ENCODE assay signal across 11 cellular contexts in the genomic region with DNA sequence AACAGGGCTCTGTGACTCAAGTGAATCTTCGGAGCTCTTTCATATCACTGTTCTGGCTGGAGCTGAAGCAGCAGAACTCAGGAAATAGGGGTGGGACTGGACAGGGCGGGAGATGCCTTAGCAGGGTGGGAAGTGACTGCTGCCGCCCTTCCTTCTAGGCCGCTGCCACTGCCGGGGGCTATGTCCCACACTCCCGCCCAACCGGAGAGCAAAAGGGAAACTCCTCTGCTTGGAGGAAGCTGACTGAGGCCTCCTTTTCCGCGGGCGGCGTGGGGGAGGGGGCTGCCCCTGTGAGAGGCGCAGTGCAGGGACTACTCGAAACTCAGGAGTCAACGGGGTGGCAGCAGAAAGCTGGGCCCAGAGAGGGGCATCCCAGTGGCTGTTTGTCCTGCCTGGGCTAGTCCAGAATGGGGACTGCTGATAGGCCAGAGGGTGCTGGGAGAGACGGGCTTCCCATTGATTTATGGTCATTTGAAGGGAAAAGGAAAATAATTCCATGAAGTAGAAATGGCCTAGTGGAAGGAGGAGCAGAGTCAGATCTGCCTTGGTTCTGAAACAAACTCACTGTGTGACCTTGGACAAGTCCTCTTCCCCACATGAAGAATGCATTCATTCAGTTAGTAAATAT. TPM values are rescaled to one million over a fixed set of nuclear protein-coding genes. Genes with fewer than 3 reads are reported as not detected.
A peak's percentile ranks its signal among the peaks of the same experiment; 100 is the strongest.
DNase-seq lines count a peak whose midpoint lies in the region; ATAC-seq, FAIRE-seq and TF ChIP-seq lines count a peak whose summit lies in the region.
"Had no signal": no experiment of that assay in that cellular context is flagged by ENCODE, and none has a peak within 500 bp of the region (broad histone marks: within the 10 kb centered on the region; RNA-seq: fewer than 3 reads in every experiment).

No MANE protein-coding gene starts in this region.

- in situ Hi-C loops in HepG2 (cut with HindIII; ENCODE audit: extremely low pct_ligation_motif_present, low pct_unique_long_range_greater_than_20kb), result no loop called here

- H3K4me1 Mint-ChIP-seq in activated naive CD8-positive, alpha-beta T cell treated with anti-CD3 and anti-CD28 coated beads, Interleukin-2, amount 50 U/mL, for 24 hours, result peaks cover 27% of the 10 kb centered on the region

- no peaks in the 10 kb centered on the region for H4K20me1 ChIP-seq in HepG2 (ENCODE audit: insufficient read depth, low read length)

- H3K36me3 Mint-ChIP-seq in activated naive CD8-positive, alpha-beta T cell treated with anti-CD3 and anti-CD28 coated beads, Interleukin-2, amount 50 U/mL, for 24 hours (ENCODE audit: low read depth), result no peaks in the 10 kb centered on the region

- no peak overlapping the region for H3K27ac Mint-ChIP-seq in activated naive CD8-positive, alpha-beta T cell treated with anti-CD3 and anti-CD28 coated beads, Interleukin-2, amount 50 U/mL, for 24 hours

- no peaks in the 10 kb centered on the region for H3K9me3 Mint-ChIP-seq in activated naive CD8-positive, alpha-beta T cell treated with anti-CD3 and anti-CD28 coated beads, Interleukin-2, amount 50 U/mL, for 24 hours

- no peaks in the 10 kb centered on the region for H3K79me2 ChIP-seq in HepG2 (ENCODE audit: insufficient read depth, low read length)

- no peak for FAIRE-seq in HepG2 (lab: Jason Lieb, UNC)

- BruUV-seq in HepG2 (replicated peaks; lab: Mats Ljungman, UMichigan), result no TSS peak

- TF ChIP-seq CTCF in liver (IDR thresholded peaks at IDR 0.05; ENCODE audit: low read depth, low read length, missing input control) (no peak), HepG2 (CRISPR knock-in tag; IDR thresholded peaks at IDR 0.05) (no peak), right lobe of liver (IDR thresholded peaks at IDR 0.05) (no peak)

- no peak for TF ChIP-seq POLR2A in HepG2 (IDR thresholded peaks at IDR 0.05; ENCODE audit: insufficient read depth in 1 of 2, low read depth in 2 of 2, low read length in 2 of 2)
- no peak for TF ChIP-seq POLR2A in right lobe of liver (IDR thresholded peaks at IDR 0.05)

- H3K4me3 ChIP-seq in liver (ENCODE audit: low read depth in 1 of 3, low read length in 3 of 3) (no peak overlapping the region), HepG2 (replicated peaks in 1 of 3; ENCODE audit: insufficient read depth in 1 of 3, low read depth in 2 of 3, low read length in 3 of 3) (no peak overlapping the region), right lobe of liver (no peak overlapping the region), aorta (ENCODE audit: low read length in 2 of 2) (no peak overlapping the region)

- WGBS in liver, result 74% methylated on average over 15 of the region's 15 CpGs
- 14% methylated on average over 1 of the region's 15 CpGs for WGBS in HepG2 (ENCODE audit: low lambda C conversion rate)
- WGBS in right lobe of liver (ENCODE audit: insufficient coverage, low coverage, low lambda C conversion rate, missing lambda C conversion rate), result 0% methylated on average over 1 of the region's 15 CpGs
- WGBS in aorta, 2 donors, result 79 to 85% methylated on average over 15 of the region's 15 CpGs

- CTCF ChIA-PET in HepG2 (lab: Yijun Ruan, JAX; ENCODE audit: low intra/inter-chr PET ratio, low total read pairs), result no interaction called here

- no peak overlapping the region for H3K9ac ChIP-seq in liver (ENCODE audit: low read depth in 1 of 2, low read length in 2 of 2)
- H3K9ac ChIP-seq in HepG2 (ENCODE audit: insufficient read depth, low read depth, low read length), result no peak overlapping the region

- POLR2A ChIA-PET in HepG2 (lab: Yijun Ruan, JAX), result no interaction called here

- H3K9me3 ChIP-seq in liver (ENCODE audit: control insufficient read depth in 4 of 4, low read length in 3 of 4) (no peaks in the 10 kb centered on the region), HepG2 (ENCODE audit: low read length) (no peaks in the 10 kb centered on the region), right lobe of liver (no peaks in the 10 kb centered on the region), aorta (ENCODE audit: control insufficient read depth, low read length) (no peaks in the 10 kb centered on the region)

- H3K4me1 ChIP-seq in liver (ENCODE audit: control insufficient read depth in 4 of 4, insufficient read depth in 4 of 4, low read length in 3 of 4) (peaks cover 0 to 7% (median 0%) of the 10 kb centered on the region in 4 donors), HepG2 (ENCODE audit: insufficient read depth, low read length) (no peaks in the 10 kb centered on the region), right lobe of liver (no peaks in the 10 kb centered on the region), aorta (ENCODE audit: control insufficient read depth in 1 of 2, insufficient read depth in 2 of 2, low read length in 2 of 2) (no peaks in the 10 kb centered on the region)

- ATAC-seq in HepG2 (no peak), right lobe of liver (peak; percentile 66 to 80 (median 77)), aorta (ENCODE audit: low FRiP score) (no peak), GM18873 (IDR thresholded peaks at IDR 0.05; ENCODE audit: low FRiP score, unreplicated experiment) (no peak)
- peak; percentile 35 for ATAC-seq in activated naive CD8-positive, alpha-beta T cell treated with anti-CD3 and anti-CD28 coated beads, Interleukin-2, amount 50 U/mL, for 24 hours

- intact Hi-C loops in HepG2 (cut with micrococcal nuclease; ENCODE audit: unreplicated experiment) (no loop called here), right lobe of liver (cut with DNase I) (no loop called here), aorta (cut with DNase I) (no loop called here)

- no peaks in the 10 kb centered on the region for H3K27me3 ChIP-seq in liver (ENCODE audit: control insufficient read depth in 4 of 4, insufficient read depth in 4 of 4, low read length in 3 of 4)
- no peaks in the 10 kb centered on the region for H3K27me3 ChIP-seq in HepG2 (ENCODE audit: control insufficient read depth in 1 of 2, insufficient read depth in 2 of 2, low read length in 2 of 2)
- no peaks in the 10 kb centered on the region for H3K27me3 ChIP-seq in right lobe of liver
- no peaks in the 10 kb centered on the region for H3K27me3 ChIP-seq in aorta (ENCODE audit: control insufficient read depth in 1 of 2, insufficient read depth in 2 of 2, low read length in 1 of 2)

- TF ChIP-seq RAD21 in liver (IDR thresholded peaks at IDR 0.05), result no peak
- TF ChIP-seq RAD21 in HepG2 (CRISPR knock-in tag; IDR thresholded peaks at IDR 0.05), result no peak

- H3K27ac ChIP-seq in liver (ENCODE audit: low read depth in 1 of 2, low read length in 2 of 2) (no peak overlapping the region), HepG2 (ENCODE audit: extremely low read length, insufficient read depth, low read length) (no peak overlapping the region), right lobe of liver (no peak overlapping the region), aorta (ENCODE audit: low read depth in 1 of 2, low read length in 2 of 2) (no peak overlapping the region)
- H3K27ac ChIP-seq: RWPE1 had no signal

- DNase-seq in HepG2 (ENCODE audit: low spot score) (no peak), right lobe of liver (peak; percentile 55 to 77 (median 76)), aorta (peak; percentile 82 to 83), NCI-H128 (lab: John Stamatoyannopoulos, UW; ENCODE audit: unreplicated experiment) (no peak), D341Med (ENCODE audit: low spot score) (no peak)
- peak; percentile 40 for DNase-seq in activated naive CD8-positive, alpha-beta T cell treated with anti-CD3 and anti-CD28 coated beads, Interleukin-2, amount 50 U/mL, for 24 hours
- DNase-seq: activated CD4-positive, CD25-positive, alpha-beta regulatory T cell treated with anti-CD3 and anti-CD28 coated beads, Interleukin-2, amount 50 U/mL, for 72 hours; NCI-H1694 treated with DMSO at 0.1 percent for 48 hours had no signal

- no peak overlapping the region for H2AFZ ChIP-seq in HepG2 (ENCODE audit: low read length)

- H3K4me3 Mint-ChIP-seq in activated naive CD8-positive, alpha-beta T cell treated with anti-CD3 and anti-CD28 coated beads, Interleukin-2, amount 50 U/mL, for 24 hours, result no peak overlapping the region

- TF ChIP-seq EP300 in HepG2 (IDR thresholded peaks at IDR 0.05; ENCODE audit: low read depth in 2 of 2, low read length in 2 of 2) (no peak), HepG2 (CRISPR knock-in tag; IDR thresholded peaks at IDR 0.05; ENCODE audit: borderline replicate concordance) (no peak)

- peaks cover 14% of the 10 kb centered on the region for H3K27me3 Mint-ChIP-seq in activated naive CD8-positive, alpha-beta T cell treated with anti-CD3 and anti-CD28 coated beads, Interleukin-2, amount 50 U/mL, for 24 hours

- H3K4me2 ChIP-seq in HepG2 (ENCODE audit: low read depth, low read length), result no peak overlapping the region

- H3K36me3 ChIP-seq in liver (ENCODE audit: control insufficient read depth in 4 of 4, insufficient read depth in 3 of 4, low read depth in 1 of 4, low read length in 3 of 4) (no peaks in the 10 kb centered on the region), HepG2 (replicated peaks in 1 of 2; ENCODE audit: control insufficient read depth in 1 of 2, insufficient read depth in 2 of 2, low read length in 2 of 2) (no peaks in the 10 kb centered on the region), right lobe of liver (no peaks in the 10 kb centered on the region), aorta (ENCODE audit: control insufficient read depth in 1 of 2, insufficient read depth in 2 of 2, low read length in 1 of 2) (no peaks in the 10 kb centered on the region)

RNA-seq across cellular contexts. Expression of a gene that starts 36.9 kb away (rescaled TPM):
- total RNA-seq in liver (10 to 100 TPM in 1 of 2 donors, 1 to 10 TPM in 1; 9.8 to 10.7 TPM), HepG2 (2016; rRNA removed; fragmentation: Illumina TruSeq; extraction: Trizol) (0.02 TPM in 1 of 2 replicates, not detected in the other), right lobe of liver (10 to 100 TPM in 1 of 6 experiments, 1 to 10 TPM in 5; 6.6 to 11.5 (median 7.6) TPM), aorta (10 to 100 TPM; 11.8 to 17.9 TPM)
- polyA plus RNA-seq in liver (1 to 10 TPM; 1.8 to 6.9 TPM), HepG2 (2011; rRNA removed) (0.09 and 0.10 TPM in 2 replicates), aorta (1 to 10 TPM; 1.9 to 3.3 TPM)
- not detected in 2 replicates for total RNA-seq in HepG2 (2016; cell fraction: cytosol; rRNA removed; fragmentation: Illumina TruSeq; extraction: Trizol; ENCODE audit: low read depth)
- not detected in 2 replicates for total RNA-seq in HepG2 (2016; cell fraction: insoluble cytoplasmic fraction; rRNA removed; fragmentation: Illumina TruSeq; extraction: Trizol)
- not detected in 2 replicates for total RNA-seq in HepG2 (2016; cell fraction: membrane; rRNA removed; fragmentation: Illumina TruSeq; extraction: Trizol)
- not detected in 2 replicates for total RNA-seq in HepG2 (2016; cell fraction: nucleus; rRNA removed; fragmentation: Illumina TruSeq; extraction: Trizol)
- 0.03 and 0.15 TPM in 2 replicates for polyA plus RNA-seq in HepG2 (2011; cell fraction: cytosol; rRNA removed)
- 0.23 and 0.26 TPM in 2 replicates for polyA plus RNA-seq in HepG2 (2011; cell fraction: nucleus; rRNA removed)
- 0.03 and 0.05 TPM in 2 replicates for polyA plus RNA-seq in HepG2 (2012)
- polyA plus RNA-seq in HepG2 (2016; cell fraction: cytosol; fragmentation: Illumina TruSeq; extraction: Trizol; ENCODE audit: low read depth), result not detected in 2 replicates
- not detected in 2 replicates for polyA plus RNA-seq in HepG2 (2016; cell fraction: insoluble cytoplasmic fraction; fragmentation: Illumina TruSeq; extraction: Trizol; ENCODE audit: low read depth)
- not detected in 2 replicates for polyA plus RNA-seq in HepG2 (2016; cell fraction: membrane; fragmentation: Illumina TruSeq; extraction: Trizol; ENCODE audit: low read depth)
- not detected in 2 replicates for polyA plus RNA-seq in HepG2 (2016; cell fraction: nucleus; fragmentation: Illumina TruSeq; extraction: Trizol; ENCODE audit: insufficient read depth, low read depth)
- 0.22 and 4.6 TPM in 2 replicates for polyA minus RNA-seq in HepG2 (2011; rRNA and poly(A)+ RNA removed; ENCODE audit: low replicate concordance)
- polyA minus RNA-seq in HepG2 (2011; cell fraction: cytosol; rRNA and poly(A)+ RNA removed), result not detected in 2 replicates
- 0.12 and 0.13 TPM in 2 replicates for polyA minus RNA-seq in HepG2 (2011; cell fraction: nucleus; rRNA and poly(A)+ RNA removed)

Comparison
In these comparisons a context has a peak if more than half of its experiments do, and no peak if none do; other contexts are left out.
1. ATAC-seq: peak in activated naive CD8-positive, alpha-beta T cell treated with anti-CD3 and anti-CD28 coated beads, Interleukin-2, amount 50 U/mL, for 24 hours (single experiment) and right lobe of liver (4 of 4); none in HepG2 (single experiment), aorta (single experiment) and GM18873 (single experiment).
2. DNase-seq: peak in activated naive CD8-positive, alpha-beta T cell treated with anti-CD3 and anti-CD28 coated beads, Interleukin-2, amount 50 U/mL, for 24 hours (single experiment), right lobe of liver (3 of 3) and aorta (2 of 2); none in HepG2 (single experiment), NCI-H128 (single experiment) and D341Med (single experiment).